17 cellular contexts compared by ENCODE assay signal in genomic region chr18:50749945-50750344, GRCh38.
"Had no signal": no experiment of that assay in that cellular context is flagged by ENCODE, and none has a peak within 500 bp of the region (broad histone marks: within the 10 kb centered on the region; RNA-seq: fewer than 3 reads in every experiment).

No MANE protein-coding gene starts in this region.

- H3K9me3 Mint-ChIP-seq: activated CD4-positive, alpha-beta memory T cell treated with anti-CD3 and anti-CD28 coated beads for 36 hours; activated naive CD8-positive, alpha-beta T cell treated with anti-CD3 and anti-CD28 coated beads for 36 hours; activated T-helper 17 cell treated with anti-CD3 and anti-CD28 coated beads, Interleukin-2, amount 50 U/mL, for 72 hours; effector memory CD8-positive, alpha-beta T cell; T-helper 2 cell treated with Interferon-gamma antibody and Interleukin-4, amounts not matched to agents 5 μg/mL and 100 μg/mL, for 36 hours had no signal

- H3K27ac ChIP-seq: spleen, upper lobe of right lung had no signal

- H3K36me3 Mint-ChIP-seq: activated CD4-positive, alpha-beta memory T cell treated with anti-CD3 and anti-CD28 coated beads for 36 hours; activated CD8-positive, alpha-beta memory T cell treated with anti-CD3 and anti-CD28 coated beads, Interleukin-2, amount 10 ng/mL, durations not matched to agents 7 days and 5 days; activated naive CD8-positive, alpha-beta T cell treated with anti-CD3 and anti-CD28 coated beads for 36 hours; stimulated activated naive B cell treated with anti-CD40 and anti-IgM and Interleukin-4, amounts not matched to agents 10 μg/mL and 1 μg/mL and 100 μg/mL, for 72 hours had no signal

- H3K36me3 ChIP-seq: spleen, upper lobe of right lung had no signal

- H3K9me3 ChIP-seq: upper lobe of right lung had no signal

- H3K4me3 ChIP-seq: spleen, upper lobe of right lung had no signal

- DNase-seq: activated B cell treated with CpG ODN at 0.5 μM for 24 hours; activated CD4-positive, alpha-beta memory T cell treated with anti-CD3 and anti-CD28 coated beads for 36 hours; activated CD4-positive, alpha-beta T cell treated with anti-CD3 and anti-CD28 coated beads for 4 hours; activated naive CD4-positive, alpha-beta T cell; activated naive CD8-positive, alpha-beta T cell treated with anti-CD3 and anti-CD28 coated beads for 36 hours; activated T-cell treated with anti-CD3 and anti-CD28 coated beads, Interleukin-2, amount 50 U/mL, for 1 hour; amniotic stem cell; effector memory CD8-positive, alpha-beta T cell; foreskin fibroblast; kidney; posterior cingulate gyrus; spleen; stimulated activated naive B cell treated with anti-CD40 and anti-IgM and Interleukin-4, amounts not matched to agents 10 μg/mL and 1 μg/mL and 100 μg/mL, for 72 hours; upper lobe of right lung had no signal

- H3K27ac Mint-ChIP-seq: activated B cell treated with CpG ODN at 0.5 μM for 24 hours; activated CD4-positive, alpha-beta memory T cell treated with anti-CD3 and anti-CD28 coated beads for 36 hours; activated CD8-positive, alpha-beta memory T cell treated with anti-CD3 and anti-CD28 coated beads, Interleukin-2, amount 10 ng/mL, durations not matched to agents 7 days and 5 days; activated naive CD8-positive, alpha-beta T cell treated with anti-CD3 and anti-CD28 coated beads for 36 hours; activated T-helper 17 cell treated with anti-CD3 and anti-CD28 coated beads, Interleukin-2, amount 50 U/mL, for 72 hours; effector memory CD8-positive, alpha-beta T cell; stimulated activated naive B cell treated with anti-CD40 and anti-IgM and Interleukin-4, amounts not matched to agents 10 μg/mL and 1 μg/mL and 100 μg/mL, for 72 hours; T-helper 2 cell treated with Interferon-gamma antibody and Interleukin-4, amounts not matched to agents 5 μg/mL and 100 μg/mL, for 36 hours had no signal

- H3K4me1 Mint-ChIP-seq: activated B cell treated with CpG ODN at 0.5 μM for 24 hours; activated CD8-positive, alpha-beta memory T cell treated with anti-CD3 and anti-CD28 coated beads, Interleukin-2, amount 10 ng/mL, durations not matched to agents 7 days and 5 days; activated naive CD8-positive, alpha-beta T cell treated with anti-CD3 and anti-CD28 coated beads for 36 hours; activated T-helper 17 cell treated with anti-CD3 and anti-CD28 coated beads, Interleukin-2, amount 50 U/mL, for 72 hours; stimulated activated naive B cell treated with anti-CD40 and anti-IgM and Interleukin-4, amounts not matched to agents 10 μg/mL and 1 μg/mL and 100 μg/mL, for 72 hours had no signal

- H3K4me3 Mint-ChIP-seq: activated B cell treated with CpG ODN at 0.5 μM for 24 hours; activated CD4-positive, alpha-beta memory T cell treated with anti-CD3 and anti-CD28 coated beads for 36 hours; activated CD8-positive, alpha-beta memory T cell treated with anti-CD3 and anti-CD28 coated beads, Interleukin-2, amount 10 ng/mL, durations not matched to agents 7 days and 5 days; activated naive CD8-positive, alpha-beta T cell treated with anti-CD3 and anti-CD28 coated beads for 36 hours; activated T-helper 17 cell treated with anti-CD3 and anti-CD28 coated beads, Interleukin-2, amount 50 U/mL, for 72 hours; effector memory CD8-positive, alpha-beta T cell; stimulated activated naive B cell treated with anti-CD40 and anti-IgM and Interleukin-4, amounts not matched to agents 10 μg/mL and 1 μg/mL and 100 μg/mL, for 72 hours; T-helper 2 cell treated with Interferon-gamma antibody and Interleukin-4, amounts not matched to agents 5 μg/mL and 100 μg/mL, for 36 hours had no signal

- H3K4me1 ChIP-seq: spleen, upper lobe of right lung had no signal
